Comparison of ENCODE assay signal across 1 cellular context in genomic region chr7:30921951-30922401, GRCh38.
TF ChIP-seq lines count a peak whose summit lies in the region.

No MANE protein-coding gene starts in this region.

TF ChIP-seq in IMR-90, 13 proteins besides CTCF, POLR2A, EP300 and RAD21 (continued from another document):
- TF ChIP-seq ELK1 (IDR thresholded peaks at IDR 0.05; ENCODE audit: borderline replicate concordance, low read depth, low read length): no peak
- TF ChIP-seq MAZ (IDR thresholded peaks at IDR 0.05; ENCODE audit: borderline replicate concordance, low read depth, low read length): no peak
- no peak for TF ChIP-seq MXI1 (IDR thresholded peaks at IDR 0.05; ENCODE audit: borderline replicate concordance, low read depth, low read length)
- TF ChIP-seq BHLHE40 (IDR thresholded peaks at IDR 0.05; ENCODE audit: low read depth, low read length): no peak
TF ChIP-seq in IMR-90: peak in this region for 0.
